In the genomic region with DNA sequence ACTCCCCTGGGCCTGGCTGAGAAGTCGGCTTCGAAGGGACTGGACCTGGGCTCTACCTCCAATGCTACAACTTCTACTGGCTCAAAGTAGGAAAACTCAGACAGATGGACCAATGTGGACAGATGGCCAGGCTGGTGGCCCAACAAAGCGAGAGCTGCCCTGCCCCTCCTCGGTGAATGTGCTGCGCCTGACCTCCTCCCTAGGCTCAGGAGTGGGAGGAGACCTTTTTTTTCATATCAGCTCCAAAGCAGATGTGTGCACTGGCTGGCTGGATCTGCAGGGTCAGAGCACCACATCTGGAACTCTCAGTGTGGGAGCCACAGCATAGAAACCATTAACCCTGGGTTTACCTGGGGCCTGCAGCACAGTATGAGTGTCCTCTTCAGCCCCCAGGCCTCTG, we compare ENCODE assay signal across 2 cellular contexts.
TF ChIP-seq lines count a peak whose summit lies in the region.

No MANE protein-coding gene starts in this region.

TF ChIP-seq in SK-N-SH, 30 proteins besides CTCF, POLR2A, EP300 and RAD21:
- no peak for TF ChIP-seq TAF1 (IDR thresholded peaks at IDR 0.05; ENCODE audit: borderline replicate concordance, low read depth, low read length)
- no peak for TF ChIP-seq ELF1 (IDR thresholded peaks at IDR 0.05)
- TF ChIP-seq EZH2phosphoT487 (IDR thresholded peaks at IDR 0.05; ENCODE audit: borderline replicate concordance, low read depth), result no peak
- TF ChIP-seq, protein P1, sequence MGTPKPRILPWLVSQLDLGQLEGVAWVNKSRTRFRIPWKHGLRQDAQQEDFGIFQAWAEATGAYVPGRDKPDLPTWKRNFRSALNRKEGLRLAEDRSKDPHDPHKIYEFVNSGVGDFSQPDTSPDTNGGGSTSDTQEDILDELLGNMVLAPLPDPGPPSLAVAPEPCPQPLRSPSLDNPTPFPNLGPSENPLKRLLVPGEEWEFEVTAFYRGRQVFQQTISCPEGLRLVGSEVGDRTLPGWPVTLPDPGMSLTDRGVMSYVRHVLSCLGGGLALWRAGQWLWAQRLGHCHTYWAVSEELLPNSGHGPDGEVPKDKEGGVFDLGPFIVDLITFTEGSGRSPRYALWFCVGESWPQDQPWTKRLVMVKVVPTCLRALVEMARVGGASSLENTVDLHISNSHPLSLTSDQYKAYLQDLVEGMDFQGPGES (IDR thresholded peaks at IDR 0.05; ENCODE audit: low read depth, low read length), result no peak
- no peak for TF ChIP-seq FOXM1 (IDR thresholded peaks at IDR 0.05; ENCODE audit: low read depth)

TF ChIP-seq in SK-N-SH treated with all-trans-retinoic acid at 6 μM for 48 hours, 23 proteins besides CTCF, POLR2A, EP300 and RAD21:
- TF ChIP-seq RARB (CRISPR knock-in tag; IDR thresholded peaks at IDR 0.05) (no peak), POU6F1 (CRISPR knock-in tag; IDR thresholded peaks at IDR 0.05; ENCODE audit: borderline replicate concordance, low read depth) (no peak), ESRRG (CRISPR knock-in tag; IDR thresholded peaks at IDR 0.05) (no peak), GLIS3 (CRISPR knock-in tag; IDR thresholded peaks at IDR 0.05) (no peak)
